26 cellular contexts compared by ENCODE assay signal in genomic region chr15:37480482-37480881, GRCh38.
A peak's percentile ranks its signal among the peaks of the same experiment; 100 is the strongest.
DNase-seq lines count a peak whose midpoint lies in the region; FAIRE-seq and TF ChIP-seq lines count a peak whose summit lies in the region.
"Had no signal": no experiment of that assay in that cellular context is flagged by ENCODE, and none has a peak within 500 bp of the region (broad histone marks: within the 10 kb centered on the region; RNA-seq: fewer than 3 reads in every experiment).

No MANE protein-coding gene starts in this region.

- TF ChIP-seq CTCF in KMS-11 (conservative IDR thresholded peaks at IDR 0.05; ENCODE audit: low read depth, low read length) (no peak), OCI-LY3 (IDR thresholded peaks at IDR 0.05; ENCODE audit: low read depth, low read length) (no peak), kidney (IDR thresholded peaks at IDR 0.05; ENCODE audit: borderline replicate concordance, extremely low read depth, insufficient read depth) (no peak), WERI-Rb-1 (IDR thresholded peaks at IDR 0.05; ENCODE audit: low read depth, low read length) (no peak), progenitor cell of endocrine pancreas (IDR thresholded peaks at IDR 0.05; ENCODE audit: unreplicated experiment) (no peak)

- H3K4me1 Mint-ChIP-seq in progenitor cell of endocrine pancreas (ENCODE audit: low read depth), result peaks cover 1% of the 10 kb centered on the region
- H3K4me1 Mint-ChIP-seq: CD14-positive monocyte; CD8-positive, alpha-beta memory T cell had no signal

- peaks cover 36% of the 10 kb centered on the region for H3K4me1 ChIP-seq in KMS-11 (ENCODE audit: low read depth, poor library complexity, severe bottlenecking)
- H3K4me1 ChIP-seq in OCI-LY3 (ENCODE audit: low read length), result no peaks in the 10 kb centered on the region; the same call in 1 of the 2 replicates
- H3K4me1 ChIP-seq in kidney (ENCODE audit: control insufficient read depth in 1 of 2, insufficient read depth in 1 of 2, low read depth in 1 of 2, low read length in 2 of 2), result no peaks in the 10 kb centered on the region
- H3K4me1 ChIP-seq: A549; BE2C; BLaER1 treated with 17β-estradiol and CSF1 and Interleukin-3, amounts not matched to agents 10 nM and 100 nM; HAP-1 had no signal

- DNase-seq in kidney (no peak), WERI-Rb-1 (no peak), NCI-H2196 (lab: John Stamatoyannopoulos, UW; ENCODE audit: unreplicated experiment) (no peak), progenitor cell of endocrine pancreas (ENCODE audit: low spot score, unreplicated experiment) (no peak)
- DNase-seq: 8988T; ACHN; AML-193; BE2C; CD4-positive, alpha-beta T cell; CD8-positive, alpha-beta memory T cell; DMS 273 treated with DMSO at 0.1 percent for 48 hours; DMS79; EL; GF-D8; GOT3; HFFc6 had no signal

- H3K27ac Mint-ChIP-seq in progenitor cell of endocrine pancreas, result no peak overlapping the region
- H3K27ac Mint-ChIP-seq: CD14-positive monocyte; CD4-positive, alpha-beta T cell; CD8-positive, alpha-beta memory T cell; HFFc6 had no signal

- H4K20me1 ChIP-seq in KMS-11 (ENCODE audit: insufficient read depth) (no peaks in the 10 kb centered on the region), OCI-LY3 (ENCODE audit: insufficient read depth, low read length) (no peaks in the 10 kb centered on the region)
- H4K20me1 ChIP-seq: BLaER1 treated with 17β-estradiol and CSF1 and Interleukin-3, amounts not matched to agents 10 nM and 100 nM had no signal

- H3K27me3 Mint-ChIP-seq in progenitor cell of endocrine pancreas, result peaks cover 5% of the 10 kb centered on the region
- H3K27me3 Mint-ChIP-seq: CD4-positive, alpha-beta T cell; CD8-positive, alpha-beta memory T cell had no signal

- no peak overlapping the region for H3K4me3 ChIP-seq in KMS-11 (IDR thresholded peaks at IDR 0.05; ENCODE audit: insufficient read depth, low read depth, low read length)
- H3K4me3 ChIP-seq in OCI-LY3 (ENCODE audit: low read length), result no peak overlapping the region
- no peak overlapping the region for H3K4me3 ChIP-seq in kidney (ENCODE audit: low read length in 2 of 2)
- no peak overlapping the region for H3K4me3 ChIP-seq in WERI-Rb-1 (ENCODE audit: low read depth, low read length)
- H3K4me3 ChIP-seq: A549; BLaER1 treated with 17β-estradiol and CSF1 and Interleukin-3, amounts not matched to agents 10 nM and 100 nM; HAP-1 had no signal

- H3K9me3 Mint-ChIP-seq in progenitor cell of endocrine pancreas (ENCODE audit: low read depth), result peaks cover 10% of the 10 kb centered on the region

- intact Hi-C loops in kidney (cut with DNase I), result no loop called here

- H2AFZ ChIP-seq in KMS-11 (ENCODE audit: low read depth) (peak overlapping the region; percentile 76), OCI-LY3 (ENCODE audit: low read depth, low read length) (no peak overlapping the region)

- H3K36me3 ChIP-seq in KMS-11 (ENCODE audit: insufficient read depth), result no peaks in the 10 kb centered on the region
- no peaks in the 10 kb centered on the region for H3K36me3 ChIP-seq in OCI-LY3 (replicated peaks; ENCODE audit: low read depth, low read length)
- no peaks in the 10 kb centered on the region for H3K36me3 ChIP-seq in kidney (ENCODE audit: control insufficient read depth in 1 of 2, insufficient read depth in 2 of 2, low read length in 2 of 2)
- no peaks in the 10 kb centered on the region for H3K36me3 ChIP-seq in WERI-Rb-1
- H3K36me3 ChIP-seq: BE2C; BLaER1 treated with 17β-estradiol and CSF1 and Interleukin-3, amounts not matched to agents 10 nM and 100 nM; HAP-1 had no signal

- H3K9ac ChIP-seq in KMS-11 (peak overlapping the region; percentile 26; the same call in 1 of the 2 replicates), OCI-LY3 (ENCODE audit: low read length) (no peak overlapping the region), kidney (ENCODE audit: low read length in 2 of 2) (no peak overlapping the region)
- H3K9ac ChIP-seq: BLaER1 treated with 17β-estradiol and CSF1 and Interleukin-3, amounts not matched to agents 10 nM and 100 nM had no signal

- no peaks in the 10 kb centered on the region for H3K79me2 ChIP-seq in KMS-11 (ENCODE audit: insufficient read depth, low read depth)
- no peaks in the 10 kb centered on the region for H3K79me2 ChIP-seq in OCI-LY3 (ENCODE audit: low read length)

- H3K4me3 Mint-ChIP-seq in progenitor cell of endocrine pancreas (ENCODE audit: low read depth), result no peak overlapping the region
- H3K4me3 Mint-ChIP-seq: CD14-positive monocyte; CD4-positive, alpha-beta T cell; CD8-positive, alpha-beta memory T cell; HFFc6 had no signal

- peak overlapping the region; percentile 84 for H3K27ac ChIP-seq in KMS-11
- H3K27ac ChIP-seq in OCI-LY3 (ENCODE audit: low read length), result no peak overlapping the region
- H3K27ac ChIP-seq in kidney (ENCODE audit: low read depth in 2 of 2, low read length in 2 of 2), result no peak overlapping the region
- no peak overlapping the region for H3K27ac ChIP-seq in WERI-Rb-1
- H3K27ac ChIP-seq: A549; BLaER1 treated with 17β-estradiol and CSF1 and Interleukin-3, amounts not matched to agents 10 nM and 100 nM had no signal

- FAIRE-seq in kidney (lab: Jason Lieb, UNC), result peak; percentile 52
- FAIRE-seq: A549, D721Med, GM12891, GM18507, H54 had no signal

- H3K27me3 ChIP-seq in KMS-11 (ENCODE audit: insufficient read depth, low read depth) (no peaks in the 10 kb centered on the region), OCI-LY3 (ENCODE audit: low read depth, low read length) (no peaks in the 10 kb centered on the region), WERI-Rb-1 (ENCODE audit: insufficient read depth, low read depth, severe bottlenecking) (no peaks in the 10 kb centered on the region)
- H3K27me3 ChIP-seq: BE2C; BLaER1 treated with 17β-estradiol and CSF1 and Interleukin-3, amounts not matched to agents 10 nM and 100 nM had no signal

- H3K9me3 ChIP-seq in OCI-LY3 (ENCODE audit: insufficient read depth, low read length) (peaks cover 1% of the 10 kb centered on the region; the same call in 1 of the 2 replicates), kidney (ENCODE audit: control insufficient read depth in 1 of 2, low read length in 2 of 2) (no peaks in the 10 kb centered on the region), WERI-Rb-1 (ENCODE audit: severe bottlenecking) (no peaks in the 10 kb centered on the region)
- H3K9me3 ChIP-seq: A549, BE2C, HAP-1 had no signal

- peaks cover 2% of the 10 kb centered on the region for H3K36me3 Mint-ChIP-seq in progenitor cell of endocrine pancreas (ENCODE audit: insufficient read depth)
- H3K36me3 Mint-ChIP-seq: CD14-positive monocyte; CD8-positive, alpha-beta memory T cell had no signal

- peak overlapping the region; percentile 50 for H3K4me2 ChIP-seq in KMS-11
- H3K4me2 ChIP-seq in OCI-LY3 (ENCODE audit: low read length), result 0 out of 2 replicates have a peak overlapping the region, but pooled peaks have one; percentile 26
- H3K4me2 ChIP-seq: A549; BLaER1 treated with 17β-estradiol and CSF1 and Interleukin-3, amounts not matched to agents 10 nM and 100 nM had no signal
